8 cellular contexts compared by ENCODE assay signal in the genomic region with DNA sequence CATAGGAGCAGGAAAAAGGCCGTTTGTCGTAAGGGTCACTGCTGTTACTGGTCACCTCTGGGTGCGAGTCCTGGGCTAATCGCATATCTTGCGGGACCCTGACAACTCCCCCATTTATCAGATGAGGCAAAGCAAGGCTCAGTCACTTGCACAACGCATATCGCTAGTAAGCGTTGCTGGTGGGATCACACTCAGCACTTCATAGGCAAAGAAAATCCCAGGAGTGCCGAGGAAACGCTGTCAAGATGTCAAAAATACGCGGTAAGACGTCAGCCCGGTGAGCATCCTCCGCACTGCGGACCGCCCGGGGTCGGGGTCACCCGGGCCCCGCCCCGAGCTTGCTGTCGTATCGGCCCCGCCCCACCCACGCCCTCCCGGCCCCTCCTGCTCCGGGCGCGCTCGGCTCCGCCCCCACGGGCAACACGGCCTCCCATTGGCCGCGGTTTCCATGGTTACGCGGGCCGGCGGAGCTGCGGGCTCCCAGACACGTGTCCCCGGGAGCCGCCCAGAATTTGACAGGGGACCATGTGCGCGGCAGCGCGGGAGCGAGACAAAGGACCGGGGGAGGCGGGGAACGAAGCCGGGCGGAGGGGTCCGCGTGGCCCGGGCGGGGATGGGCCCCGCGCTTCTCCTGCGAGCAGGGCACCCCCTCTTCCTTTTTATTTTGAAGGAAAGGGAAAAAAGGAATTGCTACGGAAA.
DNase-seq lines count a peak whose midpoint lies in the region; ATAC-seq, FAIRE-seq and TF ChIP-seq lines count a peak whose summit lies in the region.

No MANE protein-coding gene starts in this region.

- no peak for TF ChIP-seq CTCF in keratinocyte (optimal IDR thresholded peaks at IDR 0.05 in 1 of 3, IDR thresholded peaks at IDR 0.05 in 1 of 3, conservative IDR thresholded peaks at IDR 0.05 in 1 of 3; ENCODE audit: extremely low read depth in 1 of 3, insufficient read depth in 2 of 3, low read length in 3 of 3)

- intact Hi-C loops in activated CD4-positive, alpha-beta T cell treated with anti-CD3 and anti-CD28 coated beads, Interleukin-2, amount 10 ng/mL, durations not matched to agents 24 days and 14 days (cut with micrococcal nuclease): loop anchor here (1.0 to 5.0 kb wide), 2 partner anchors 21 to 81 kb away; a partner anchor contains a TSS

- H3K4me3 ChIP-seq in keratinocyte (ENCODE audit: control insufficient read depth in 2 of 3, extremely low read depth in 1 of 3, insufficient read depth in 2 of 3, low read depth in 1 of 3, low read length in 3 of 3): peak overlapping the region; percentile 14 to 69 (median 55)

- H2AFZ ChIP-seq in keratinocyte (ENCODE audit: control insufficient read depth, low read length): peak overlapping the region; percentile 61

- peak overlapping the region; percentile 99 for H3K4me2 ChIP-seq in keratinocyte (ENCODE audit: control insufficient read depth, extremely low read depth, insufficient read depth, low read depth, low read length)

- no peaks in the 10 kb centered on the region for H3K79me2 ChIP-seq in keratinocyte (ENCODE audit: control insufficient read depth, insufficient read depth, low read length)

- peaks cover 34% of the 10 kb centered on the region for H3K4me1 Mint-ChIP-seq in activated CD4-positive, alpha-beta T cell treated with anti-CD3 and anti-CD28 coated beads, Interleukin-2, amount 10 ng/mL, durations not matched to agents 24 days and 14 days

- no peaks in the 10 kb centered on the region for H3K36me3 Mint-ChIP-seq in activated CD4-positive, alpha-beta T cell treated with anti-CD3 and anti-CD28 coated beads, Interleukin-2, amount 10 ng/mL, durations not matched to agents 24 days and 14 days (ENCODE audit: low read depth)

- peak overlapping the region; percentile 82 for H3K4me3 Mint-ChIP-seq in activated CD4-positive, alpha-beta T cell treated with anti-CD3 and anti-CD28 coated beads, Interleukin-2, amount 10 ng/mL, durations not matched to agents 24 days and 14 days

- no peaks in the 10 kb centered on the region for H4K20me1 ChIP-seq in keratinocyte (ENCODE audit: control insufficient read depth, extremely low read depth, insufficient read depth, low read length)

- peak; percentile 66 for FAIRE-seq in keratinocyte (lab: Jason Lieb, UNC)

- dilution Hi-C loops in keratinocyte (cut with MboI; ENCODE audit: extremely low pct_ligation_motif_present, low sequenced_read_pairs): no loop called here

- no peaks in the 10 kb centered on the region for H3K9me3 Mint-ChIP-seq in activated CD4-positive, alpha-beta T cell treated with anti-CD3 and anti-CD28 coated beads, Interleukin-2, amount 10 ng/mL, durations not matched to agents 24 days and 14 days

- peak; percentile 68 for DNase-seq in GM04504 (ENCODE audit: low read depth)
- peak; percentile 68 for DNase-seq in NCI-H1092 treated with DMSO at 0.1 percent for 48 hours (lab: John Stamatoyannopoulos, UW)
- DNase-seq in activated CD4-positive, alpha-beta T cell treated with anti-CD3 and anti-CD28 coated beads, Interleukin-2, amount 10 ng/mL, durations not matched to agents 24 days and 14 days: peak; percentile 97
- DNase-seq in cerebellar nuclear complex (lab: John Stamatoyannopoulos, UW): peak; percentile 57 to 90
- DNase-seq in keratinocyte (ENCODE audit: low read depth, low spot score): peak; percentile 45
- peak; percentile 81 to 87 (median 86) for DNase-seq in stimulated activated CD4-positive, alpha-beta T cell treated with anti-CD3 and anti-CD28 coated beads, Interleukin-12 subunit alpha, Interleukin-12 subunit beta, amount 100 ng/mL, for 48 hours (ENCODE audit: low read depth in 2 of 3, low spot score in 1 of 3)

- H3K9me1 ChIP-seq in keratinocyte (ENCODE audit: control insufficient read depth, extremely low read depth, insufficient read depth, low read length): no peaks in the 10 kb centered on the region

- H3K36me3 ChIP-seq in keratinocyte (ENCODE audit: control insufficient read depth in 2 of 2, extremely low read depth in 1 of 2, insufficient read depth in 2 of 2, low read length in 2 of 2): no peaks in the 10 kb centered on the region

- H3K27me3 ChIP-seq in keratinocyte (ENCODE audit: control insufficient read depth, extremely low read depth, insufficient read depth, low read length): peaks cover 15% of the 10 kb centered on the region

- no peak overlapping the region for H3K27ac ChIP-seq in keratinocyte (ENCODE audit: control insufficient read depth, insufficient read depth, low read length)

- peaks cover 17% of the 10 kb centered on the region for H3K4me1 ChIP-seq in keratinocyte (ENCODE audit: control insufficient read depth, extremely low read depth, insufficient read depth, low read length)

- no peaks in the 10 kb centered on the region for H3K9me3 ChIP-seq in keratinocyte (ENCODE audit: control insufficient read depth, low read depth, low read length)

- no peak overlapping the region for H3K9ac ChIP-seq in keratinocyte (ENCODE audit: control insufficient read depth, extremely low read depth, insufficient read depth, low read length)

- no peak overlapping the region for H3K27ac Mint-ChIP-seq in activated CD4-positive, alpha-beta T cell treated with anti-CD3 and anti-CD28 coated beads, Interleukin-2, amount 10 ng/mL, durations not matched to agents 24 days and 14 days

- no peak for ATAC-seq in HG03442 (IDR thresholded peaks at IDR 0.05; ENCODE audit: unreplicated experiment)
- no peak for ATAC-seq in GM18520 (IDR thresholded peaks at IDR 0.05; ENCODE audit: unreplicated experiment)

- H3K27me3 Mint-ChIP-seq in activated CD4-positive, alpha-beta T cell treated with anti-CD3 and anti-CD28 coated beads, Interleukin-2, amount 10 ng/mL, durations not matched to agents 24 days and 14 days: peaks cover 42% of the 10 kb centered on the region

Comparison
In these comparisons a context has a peak if more than half of its experiments do, and no peak if none do; other contexts are left out.
1. DNase-seq: peak in every context shown above with its lines; median percentile 97 in activated CD4-positive, alpha-beta T cell treated with anti-CD3 and anti-CD28 coated beads, Interleukin-2, amount 10 ng/mL, durations not matched to agents 24 days and 14 days; 86 in stimulated activated CD4-positive, alpha-beta T cell treated with anti-CD3 and anti-CD28 coated beads, Interleukin-12 subunit alpha, Interleukin-12 subunit beta, amount 100 ng/mL, for 48 hours; 74 in cerebellar nuclear complex; 68 in GM04504; 68 in NCI-H1092 treated with DMSO at 0.1 percent for 48 hours; 45 in keratinocyte.